15 cellular contexts compared by ENCODE assay signal in the genomic region with DNA sequence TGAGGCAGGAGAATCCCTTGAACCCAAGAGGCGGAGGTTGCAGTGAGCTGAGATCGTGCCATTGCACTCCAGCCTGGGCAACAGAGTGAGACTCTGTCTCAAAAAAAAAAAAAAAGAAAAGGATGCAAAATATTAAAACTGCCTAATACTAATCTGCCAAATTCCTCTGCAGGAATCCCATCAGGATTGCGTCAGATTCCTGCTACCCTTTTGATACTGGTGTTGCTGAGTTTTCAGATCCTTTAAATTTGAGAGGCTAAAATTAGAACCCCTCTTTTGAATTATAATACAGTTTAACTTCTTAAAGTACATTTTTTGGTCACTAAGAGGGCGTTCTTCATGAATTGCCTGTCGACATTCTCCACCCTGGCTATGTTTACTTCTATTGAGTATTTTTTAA. TPM values are rescaled to one million over a fixed set of nuclear protein-coding genes. Genes with fewer than 3 reads are reported as not detected.
DNase-seq lines count a peak whose midpoint lies in the region; ATAC-seq and TF ChIP-seq lines count a peak whose summit lies in the region.
"Had no signal": no experiment of that assay in that cellular context is flagged by ENCODE, and none has a peak within 500 bp of the region (broad histone marks: within the 10 kb centered on the region; RNA-seq: fewer than 3 reads in every experiment).

No MANE protein-coding gene starts in this region.

- intact Hi-C loops in gastrocnemius medialis (cut with DNase I; ENCODE audit: low total_unique reads), result no loop called here

- no peak for TF ChIP-seq POLR2A in gastrocnemius medialis (IDR thresholded peaks at IDR 0.05)

- no peak for TF ChIP-seq CTCF in fibroblast of the aortic adventitia (IDR thresholded peaks at IDR 0.05; ENCODE audit: insufficient read depth, low read length)
- TF ChIP-seq CTCF in gastrocnemius medialis (IDR thresholded peaks at IDR 0.05 in 4 of 5, conservative IDR thresholded peaks at IDR 0.05 in 1 of 5), result no peak

- H3K4me1 ChIP-seq in gastrocnemius medialis, result no peaks in the 10 kb centered on the region
- H3K4me1 ChIP-seq: BLaER1 had no signal

- H3K9me3 ChIP-seq in SK-N-MC (ENCODE audit: low read depth, low read length) (no peaks in the 10 kb centered on the region), gastrocnemius medialis (no peaks in the 10 kb centered on the region)
- H3K9me3 ChIP-seq: BLaER1 had no signal

- no peaks in the 10 kb centered on the region for H3K27me3 ChIP-seq in gastrocnemius medialis
- H3K27me3 ChIP-seq: BLaER1 had no signal

- no peak overlapping the region for H3K4me3 ChIP-seq in SK-N-MC
- no peak overlapping the region for H3K4me3 ChIP-seq in fibroblast of the aortic adventitia (ENCODE audit: low read depth, low read length)
- H3K4me3 ChIP-seq in gastrocnemius medialis, result no peak overlapping the region
- H3K4me3 ChIP-seq: BLaER1, GM23248, K562 had no signal

- H3K9ac ChIP-seq in SK-N-MC (ENCODE audit: insufficient read length), result peak overlapping the region; percentile 32
- H3K9ac ChIP-seq: BLaER1, GM23248 had no signal

- DNase-seq in EH (ENCODE audit: low read depth), result peak; percentile 17
- no peak for DNase-seq in SK-N-MC (ENCODE audit: low read depth, low spot score)
- peak; percentile 78 for DNase-seq in fibroblast of the aortic adventitia (ENCODE audit: low read depth)
- DNase-seq in gastrocnemius medialis, result no peak
- no peak for DNase-seq in NCI-H2227 (lab: John Stamatoyannopoulos, UW; ENCODE audit: unreplicated experiment)
- DNase-seq: ACHN; Calu3; CD8-positive, alpha-beta T cell; DND-41; GM23248; HCEC 1CT had no signal

- no peak for ATAC-seq in GM21737 (IDR thresholded peaks at IDR 0.05; ENCODE audit: unreplicated experiment)
- ATAC-seq in gastrocnemius medialis, result no peak
- ATAC-seq in GM18873 (IDR thresholded peaks at IDR 0.05; ENCODE audit: low FRiP score, unreplicated experiment), result no peak
- ATAC-seq: CD8-positive, alpha-beta T cell; K562 had no signal

- H3K27ac ChIP-seq in SK-N-MC (no peak overlapping the region), gastrocnemius medialis (no peak overlapping the region)
- H3K27ac ChIP-seq: BLaER1, GM23248 had no signal

- H3K36me3 ChIP-seq in SK-N-MC (ENCODE audit: insufficient read depth, low read length) (no peaks in the 10 kb centered on the region), gastrocnemius medialis (no peaks in the 10 kb centered on the region)
- H3K36me3 ChIP-seq: BLaER1 had no signal

- in situ Hi-C loops in gastrocnemius medialis (cut with MboI; ENCODE audit: low sequenced_read_pairs in 4 of 4), result loop anchor here (5.0 to 25.0 kb wide), 4 partner anchors 79 to 419 kb away; partner anchors contain the start of gene COPRS (in 1 of the 4)

RNA-seq across cellular contexts. Expression of gene RAB11FIP4, which starts 51.4 kb away (rescaled TPM):
- total RNA-seq in fibroblast of the aortic adventitia (ENCODE audit: low replicate concordance) (0.09 and 0.74 TPM in 2 replicates), gastrocnemius medialis (under 1 TPM in 3 of 4 donors, not detected in 1; 0.09 to 0.22 (median 0.16) TPM)

Comparison
In these comparisons a context has a peak if more than half of its experiments do, and no peak if none do; other contexts are left out.
1. DNase-seq: peak in EH (single experiment) and fibroblast of the aortic adventitia (single experiment); none in SK-N-MC (single experiment), gastrocnemius medialis (0 of 2) and NCI-H2227 (single experiment).